24 cellular contexts compared by ENCODE assay signal in genomic region chr3:150926328-150926727, GRCh38. TPM values are rescaled to one million over a fixed set of nuclear protein-coding genes. Genes with fewer than 3 reads are reported as not detected.
"Had no signal": no experiment of that assay in that cellular context is flagged by ENCODE, and none has a peak within 500 bp of the region (broad histone marks: within the 10 kb centered on the region; RNA-seq: fewer than 3 reads in every experiment).

No MANE protein-coding gene starts in this region.

- H3K4me3 Mint-ChIP-seq: activated naive CD4-positive, alpha-beta T cell treated with anti-CD3 and anti-CD28 coated beads, Interleukin-2, amount 10 ng/mL, durations not matched to agents 7 days and 5 days had no signal

- H3K27ac ChIP-seq: ascending aorta, cardiac muscle cell, colonic mucosa, dorsolateral prefrontal cortex, heart right ventricle, lower lobe of right lung, ovary, prostate gland, tibial nerve, VCaP had no signal

- H3K4me3 ChIP-seq: ascending aorta, cardiac muscle cell, colonic mucosa, ovary, prostate gland had no signal

- H3K4me1 Mint-ChIP-seq: activated naive CD4-positive, alpha-beta T cell treated with anti-CD3 and anti-CD28 coated beads, Interleukin-2, amount 10 ng/mL, durations not matched to agents 7 days and 5 days had no signal

- H3K9me3 ChIP-seq: ascending aorta, colonic mucosa, heart right ventricle, lower lobe of right lung, ovary, prostate gland, tibial nerve had no signal

- H3K27me3 Mint-ChIP-seq: brain had no signal

- H3K36me3 ChIP-seq: ascending aorta, cardiac muscle cell, colonic mucosa, heart right ventricle, lower lobe of right lung, ovary, prostate gland, tibial nerve had no signal

- H3K27ac Mint-ChIP-seq: activated naive CD4-positive, alpha-beta T cell treated with anti-CD3 and anti-CD28 coated beads, Interleukin-2, amount 10 ng/mL, durations not matched to agents 7 days and 5 days; activated naive CD8-positive, alpha-beta T cell treated with anti-CD3 and anti-CD28 coated beads, Interleukin-2, amount 10 ng/mL, durations not matched to agents 7 days and 5 days; brain; nephron progenitor cell had no signal

- H3K4me1 ChIP-seq: ascending aorta, colonic mucosa, lower lobe of right lung, prostate gland had no signal

- H3K27me3 ChIP-seq: ascending aorta, cardiac muscle cell, colonic mucosa, ovary, tibial nerve had no signal

- DNase-seq: activated gamma-delta T cell, cerebellar nuclear complex, kidney glomerular epithelial cell had no signal

- H3K36me3 Mint-ChIP-seq: activated naive CD4-positive, alpha-beta T cell treated with anti-CD3 and anti-CD28 coated beads, Interleukin-2, amount 10 ng/mL, durations not matched to agents 7 days and 5 days; activated naive CD8-positive, alpha-beta T cell treated with anti-CD3 and anti-CD28 coated beads, Interleukin-2, amount 10 ng/mL, durations not matched to agents 7 days and 5 days; brain had no signal

- H3K9me3 Mint-ChIP-seq: activated naive CD4-positive, alpha-beta T cell treated with anti-CD3 and anti-CD28 coated beads, Interleukin-2, amount 10 ng/mL, durations not matched to agents 7 days and 5 days; activated naive CD8-positive, alpha-beta T cell treated with anti-CD3 and anti-CD28 coated beads, Interleukin-2, amount 10 ng/mL, durations not matched to agents 7 days and 5 days; brain; nephron progenitor cell had no signal

RNA-seq across cellular contexts. Expression of gene MINDY4B, which starts 21.1 kb away (rescaled TPM):
- total RNA-seq: activated naive CD8-positive, alpha-beta T cell treated with anti-CD3 and anti-CD28 coated beads, Interleukin-2, amount 10 ng/mL, durations not matched to agents 7 days and 5 days; ascending aorta; cardiac muscle cell; colonic mucosa; epithelial cell of proximal tubule; fibroblast of lung; fibroblast of villous mesenchyme; left lobe of liver; lower lobe of right lung; mucosa of gallbladder; ovary; prostate gland; temporal lobe; tibial nerve; urinary bladder had no signal
- polyA plus RNA-seq: cardiac muscle cell, fibroblast of lung, heart right ventricle, ovary, urinary bladder had no signal

RNA-seq across cellular contexts. Expression of gene CLRN1, which starts 46.2 kb away (rescaled TPM):
- total RNA-seq: activated naive CD8-positive, alpha-beta T cell treated with anti-CD3 and anti-CD28 coated beads, Interleukin-2, amount 10 ng/mL, durations not matched to agents 7 days and 5 days; ascending aorta; cardiac muscle cell; colonic mucosa; epithelial cell of proximal tubule; fibroblast of lung; fibroblast of villous mesenchyme; heart right ventricle; left lobe of liver; lower lobe of right lung; mucosa of gallbladder; ovary; temporal lobe; tibial nerve; urinary bladder had no signal
- polyA plus RNA-seq: cardiac muscle cell, fibroblast of lung, heart right ventricle, ovary, urinary bladder had no signal
